ENCODE assay signal across 8 cellular contexts in the genomic region with DNA sequence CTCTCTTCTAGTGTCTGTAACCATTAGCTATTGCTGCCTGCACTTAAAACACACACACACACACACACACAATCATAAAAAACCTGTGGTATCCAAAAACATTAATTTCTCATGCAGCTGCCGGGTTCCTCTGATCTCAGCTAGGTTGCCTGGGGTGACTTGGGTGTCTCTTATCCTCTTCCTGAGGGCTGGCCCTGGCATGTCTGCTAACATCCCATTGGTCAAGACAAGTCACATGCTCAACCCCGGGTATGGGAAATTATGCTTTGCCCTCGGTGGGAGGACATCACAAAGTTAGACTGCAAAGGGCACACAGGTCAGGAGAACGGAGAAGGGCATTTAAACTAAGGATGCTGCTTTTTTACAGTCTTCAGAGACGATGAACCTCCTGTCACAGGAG. TPM values are rescaled to one million over a fixed set of nuclear protein-coding genes. Genes with fewer than 3 reads are reported as not detected.
A peak's percentile ranks its signal among the peaks of the same experiment; 100 is the strongest.
DNase-seq lines count a peak whose midpoint lies in the region; ATAC-seq and TF ChIP-seq lines count a peak whose summit lies in the region.

No MANE protein-coding gene starts in this region.

- TF ChIP-seq EP300 in sigmoid colon (IDR thresholded peaks at IDR 0.05): no peak

- no peaks in the 10 kb centered on the region for H3K36me3 Mint-ChIP-seq in WTC11

- H3K27ac Mint-ChIP-seq in WTC11: 0 out of 2 replicates have a peak overlapping the region, but pooled peaks have one; percentile 8

- ATAC-seq in WTC11 (peak; percentile 41), GM18858 (IDR thresholded peaks at IDR 0.05; ENCODE audit: unreplicated experiment) (no peak), gastrocnemius medialis (no peak)

- H3K4me1 ChIP-seq in sigmoid colon: peaks cover 0 to 12% (median 10%) of the 10 kb centered on the region in 4 donors
- peaks cover 7 to 11% of the 10 kb centered on the region in 2 donors for H3K4me1 ChIP-seq in gastrocnemius medialis

- H3K27ac ChIP-seq in sigmoid colon: no peak overlapping the region
- H3K27ac ChIP-seq in gastrocnemius medialis: no peak overlapping the region

- TF ChIP-seq CTCF in WTC11 (IDR thresholded peaks at IDR 0.05): no peak
- no peak for TF ChIP-seq CTCF in sigmoid colon (IDR thresholded peaks at IDR 0.05)
- no peak for TF ChIP-seq CTCF in gastrocnemius medialis (IDR thresholded peaks at IDR 0.05 in 4 of 5, conservative IDR thresholded peaks at IDR 0.05 in 1 of 5)

- H3K27me3 ChIP-seq in MG63 (no peaks in the 10 kb centered on the region), sigmoid colon (no peaks in the 10 kb centered on the region), gastrocnemius medialis (no peaks in the 10 kb centered on the region)

- WGBS in sigmoid colon, 2 donors: 21 to 42% methylated on average over 5 of the region's 5 CpGs

- in situ Hi-C loops in gastrocnemius medialis (cut with MboI; ENCODE audit: low sequenced_read_pairs in 4 of 4): loop anchor here in 3 of 4 donors (5.0 to 10.0 kb wide), 3 partner anchors 185 to 260 kb away; no protein-coding TSS in a partner anchor

- no peak overlapping the region for H3K4me3 ChIP-seq in MG63
- H3K4me3 ChIP-seq in sigmoid colon: no peak overlapping the region
- no peak overlapping the region for H3K4me3 ChIP-seq in gastrocnemius medialis

- H3K36me3 ChIP-seq in MG63 (no peaks in the 10 kb centered on the region), sigmoid colon (no peaks in the 10 kb centered on the region), gastrocnemius medialis (no peaks in the 10 kb centered on the region)

- H3K9me3 Mint-ChIP-seq in WTC11: peaks cover 6% of the 10 kb centered on the region; the same call in 1 of the 2 replicates

- TF ChIP-seq POLR2A in sigmoid colon (IDR thresholded peaks at IDR 0.05) (no peak), gastrocnemius medialis (IDR thresholded peaks at IDR 0.05) (no peak)

- H3K4me1 Mint-ChIP-seq in WTC11: peaks cover 7% of the 10 kb centered on the region

- POLR2A ChIA-PET in WTC11 (lab: Charles Lee): no interaction called here

- no peaks in the 10 kb centered on the region for H3K27me3 Mint-ChIP-seq in WTC11 (ENCODE audit: low read depth)

- H3K9me3 ChIP-seq in MG63 (no peaks in the 10 kb centered on the region), sigmoid colon (peaks cover 0 to 12% (median 0%) of the 10 kb centered on the region in 4 donors), gastrocnemius medialis (no peaks in the 10 kb centered on the region)

- intact Hi-C loops in sigmoid colon (cut with DNase I): no loop called here
- intact Hi-C loops in gastrocnemius medialis (cut with DNase I; ENCODE audit: low total_unique reads): loop anchor here (10.0 kb wide), 1 partner anchor 353 kb away; no protein-coding TSS in a partner anchor

- DNase-seq in NCI-H345 (lab: John Stamatoyannopoulos, UW) (peak; percentile 21), NCI-H345 treated with DMSO at 0.1 percent for 48 hours (lab: John Stamatoyannopoulos, UW; ENCODE audit: unreplicated experiment) (no peak), MG63 (peak; percentile 21), WTC11 (ENCODE audit: low spot score) (no peak), germinal center (ENCODE audit: low spot score) (peak; percentile 78), sigmoid colon (no peak), gastrocnemius medialis (no peak)

- 0 out of 2 replicates have a peak overlapping the region, but pooled peaks have one; percentile 21 for H3K4me3 Mint-ChIP-seq in WTC11

- CTCF ChIA-PET in WTC11 (lab: Charles Lee): interaction anchor here (0.8 to 8.6 kb wide), 5 partner anchors 58 to 179 kb away, joined by 3 to 108 read pairs (median 4); no protein-coding TSS in a partner anchor

TF ChIP-seq in WTC11, 78 proteins besides CTCF, POLR2A, EP300 and RAD21:
- TF ChIP-seq, protein P1, sequence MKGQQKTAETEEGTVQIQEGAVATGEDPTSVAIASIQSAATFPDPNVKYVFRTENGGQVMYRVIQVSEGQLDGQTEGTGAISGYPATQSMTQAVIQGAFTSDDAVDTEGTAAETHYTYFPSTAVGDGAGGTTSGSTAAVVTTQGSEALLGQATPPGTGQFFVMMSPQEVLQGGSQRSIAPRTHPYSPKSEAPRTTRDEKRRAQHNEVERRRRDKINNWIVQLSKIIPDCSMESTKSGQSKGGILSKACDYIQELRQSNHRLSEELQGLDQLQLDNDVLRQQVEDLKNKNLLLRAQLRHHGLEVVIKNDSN (CRISPR knock-in tag; IDR thresholded peaks at IDR 0.05): peak; percentile 80
- TF ChIP-seq NFE2L1 (CRISPR knock-in tag; IDR thresholded peaks at IDR 0.05): no peak
- TF ChIP-seq ESRRA (CRISPR knock-in tag; IDR thresholded peaks at IDR 0.05; ENCODE audit: borderline replicate concordance): no peak
- no peak for TF ChIP-seq CREB1 (CRISPR knock-in tag; IDR thresholded peaks at IDR 0.05)
- no peak for TF ChIP-seq SP1 (CRISPR knock-in tag; conservative IDR thresholded peaks at IDR 0.05)
- TF ChIP-seq, protein P2, sequence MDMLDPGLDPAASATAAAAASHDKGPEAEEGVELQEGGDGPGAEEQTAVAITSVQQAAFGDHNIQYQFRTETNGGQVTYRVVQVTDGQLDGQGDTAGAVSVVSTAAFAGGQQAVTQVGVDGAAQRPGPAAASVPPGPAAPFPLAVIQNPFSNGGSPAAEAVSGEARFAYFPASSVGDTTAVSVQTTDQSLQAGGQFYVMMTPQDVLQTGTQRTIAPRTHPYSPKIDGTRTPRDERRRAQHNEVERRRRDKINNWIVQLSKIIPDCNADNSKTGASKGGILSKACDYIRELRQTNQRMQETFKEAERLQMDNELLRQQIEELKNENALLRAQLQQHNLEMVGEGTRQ (CRISPR knock-in tag; IDR thresholded peaks at IDR 0.05): peak; percentile 89
- TF ChIP-seq ZNF263 (CRISPR knock-in tag; IDR thresholded peaks at IDR 0.05; ENCODE audit: low read depth): no peak
- no peak for TF ChIP-seq OVOL2 (CRISPR knock-in tag; IDR thresholded peaks at IDR 0.05; ENCODE audit: borderline replicate concordance)

RNA-seq across cellular contexts. Expression of a gene that starts 55.7 kb away (rescaled TPM):
- 0.20 and 1.1 TPM in 2 replicates for total RNA-seq in MG63 (2014; rRNA removed; shearing (Covaris generic); ENCODE audit: low replicate concordance)
- 2.9 to 5.4 TPM (median 5.1 TPM) in 3 replicates for total RNA-seq in WTC11 (2021)
- under 1 TPM in 3 of 4 donors, not detected in 1; 0.14 to 0.55 (median 0.36) TPM for total RNA-seq in sigmoid colon
- polyA plus RNA-seq in sigmoid colon: under 1 TPM; 0.23 to 0.60 (median 0.42) TPM
- not detected for total RNA-seq in gastrocnemius medialis

Comparison
In these comparisons a context has a peak if more than half of its experiments do, and no peak if none do; other contexts are left out.
1. DNase-seq: peak in NCI-H345 (single experiment), MG63 (single experiment) and germinal center (single experiment); none in NCI-H345 treated with DMSO at 0.1 percent for 48 hours (single experiment), WTC11 (single experiment), sigmoid colon (single experiment) and gastrocnemius medialis (0 of 2).